In the genomic region with DNA sequence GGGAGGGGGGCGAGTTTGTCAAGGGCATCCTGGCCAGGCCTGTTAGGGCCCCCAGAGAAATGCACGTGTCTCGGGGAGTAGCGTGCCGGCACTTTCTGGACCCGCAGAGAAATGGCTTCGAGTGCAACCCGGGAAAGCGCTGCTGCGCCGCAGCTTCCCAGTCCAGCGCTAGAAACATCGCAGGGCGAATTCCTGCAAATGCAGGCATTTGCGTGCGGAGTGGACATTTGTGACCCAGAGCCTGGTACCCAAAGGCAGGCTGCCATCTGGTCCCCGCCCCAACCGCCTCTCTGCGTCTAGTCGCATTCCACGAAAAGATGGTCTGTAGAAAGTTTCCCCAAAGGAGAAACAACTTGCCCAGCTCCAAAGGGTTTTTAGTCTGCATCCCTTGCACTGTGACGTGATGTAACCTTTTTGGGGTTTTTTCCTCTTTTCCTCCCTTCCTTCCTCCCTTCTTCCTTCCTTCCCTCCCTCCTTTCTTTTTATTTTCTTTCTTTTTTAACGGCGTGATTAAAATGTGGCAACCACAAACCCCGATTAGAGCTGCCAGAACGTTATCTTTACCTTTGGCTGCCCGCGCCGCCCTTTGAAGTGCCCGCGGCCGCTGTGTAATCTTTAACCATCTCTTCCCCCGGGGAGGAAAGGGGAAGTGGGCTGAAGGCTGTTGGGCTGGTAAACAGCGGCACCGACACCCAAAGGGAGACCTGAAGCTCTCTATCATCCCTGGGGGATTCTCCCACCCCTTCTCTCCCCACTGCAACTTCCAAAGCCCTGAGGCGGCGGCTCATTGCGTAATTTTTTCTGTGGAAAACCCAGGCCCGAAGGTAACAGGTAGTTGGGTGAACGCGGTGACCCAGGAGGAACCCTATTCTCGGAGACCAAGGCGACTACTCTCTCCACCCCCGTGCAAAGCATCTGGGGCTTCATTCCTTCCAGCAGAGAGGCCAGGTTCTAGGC, we compare ENCODE assay signal across 1 cellular context.
A peak's percentile ranks its signal among the peaks of the same experiment; 100 is the strongest.
TF ChIP-seq lines count a peak whose summit lies in the region.

No MANE protein-coding gene starts in this region.

TF ChIP-seq in HEK293, 187 proteins besides CTCF, POLR2A, EP300 and RAD21 (continued from another document):
- TF ChIP-seq, protein P1, sequence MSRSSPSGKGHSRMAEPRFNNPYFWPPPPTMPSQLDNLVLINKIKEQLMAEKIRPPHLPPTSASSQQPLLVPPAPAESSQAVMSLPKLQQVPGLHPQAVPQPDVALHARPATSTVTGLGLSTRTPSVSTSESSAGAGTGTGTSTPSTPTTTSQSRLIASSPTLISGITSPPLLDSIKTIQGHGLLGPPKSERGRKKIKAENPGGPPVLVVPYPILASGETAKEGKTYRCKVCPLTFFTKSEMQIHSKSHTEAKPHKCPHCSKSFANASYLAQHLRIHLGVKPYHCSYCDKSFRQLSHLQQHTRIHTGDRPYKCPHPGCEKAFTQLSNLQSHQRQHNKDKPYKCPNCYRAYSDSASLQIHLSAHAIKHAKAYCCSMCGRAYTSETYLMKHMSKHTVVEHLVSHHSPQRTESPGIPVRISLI (tag by site-specific recombination; IDR thresholded peaks at IDR 0.05): no peak
- TF ChIP-seq ZNF335 (tag by site-specific recombination; conservative IDR thresholded peaks at IDR 0.05) (peak; percentile 78), ZNF837 (tag by site-specific recombination; IDR thresholded peaks at IDR 0.05) (no peak), ZBTB20 (tag by site-specific recombination; IDR thresholded peaks at IDR 0.05) (peak; percentile 71), ZFHX2 (tag by site-specific recombination; conservative IDR thresholded peaks at IDR 0.05) (peak; percentile 33; the same call in 1 of the 2 replicates), ZNF24 (tag by site-specific recombination; IDR thresholded peaks at IDR 0.05) (0 out of 2 replicates have a peak, but pooled peaks have one; percentile 7), IKZF3 (tag by site-specific recombination; IDR thresholded peaks at IDR 0.05) (peak; percentile 44), GLIS1 (tag by site-specific recombination; IDR thresholded peaks at IDR 0.05) (peak; percentile 12; the same call in 1 of the 2 replicates), ZNF660 (tag by site-specific recombination; IDR thresholded peaks at IDR 0.05) (no peak), ZNF366 (tag by site-specific recombination; conservative IDR thresholded peaks at IDR 0.05) (peak; percentile 99), ZNF558 (tag by site-specific recombination; IDR thresholded peaks at IDR 0.05) (peak; percentile 83), FEZF1 (tag by site-specific recombination; IDR thresholded peaks at IDR 0.05) (peak; percentile 49), ZBTB8A (tag by site-specific recombination; IDR thresholded peaks at IDR 0.05) (peak; percentile 43), ZFP69B (tag by site-specific recombination; IDR thresholded peaks at IDR 0.05) (no peak), ZBTB48 (tag by site-specific recombination; IDR thresholded peaks at IDR 0.05) (no peak), HOXA7 (CRISPR knock-in tag; IDR thresholded peaks at IDR 0.05; ENCODE audit: borderline replicate concordance) (no peak), ZNF133 (tag by site-specific recombination; IDR thresholded peaks at IDR 0.05) (no peak)
- TF ChIP-seq, protein P2, sequence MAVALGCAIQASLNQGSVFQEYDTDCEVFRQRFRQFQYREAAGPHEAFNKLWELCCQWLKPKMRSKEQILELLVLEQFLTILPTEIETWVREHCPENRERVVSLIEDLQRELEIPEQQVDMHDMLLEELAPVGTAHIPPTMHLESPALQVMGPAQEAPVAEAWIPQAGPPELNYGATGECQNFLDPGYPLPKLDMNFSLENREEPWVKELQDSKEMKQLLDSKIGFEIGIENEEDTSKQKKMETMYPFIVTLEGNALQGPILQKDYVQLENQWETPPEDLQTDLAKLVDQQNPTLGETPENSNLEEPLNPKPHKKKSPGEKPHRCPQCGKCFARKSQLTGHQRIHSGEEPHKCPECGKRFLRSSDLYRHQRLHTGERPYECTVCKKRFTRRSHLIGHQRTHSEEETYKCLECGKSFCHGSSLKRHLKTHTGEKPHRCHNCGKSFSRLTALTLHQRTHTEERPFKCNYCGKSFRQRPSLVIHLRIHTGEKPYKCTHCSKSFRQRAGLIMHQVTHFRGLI (tag by site-specific recombination; IDR thresholded peaks at IDR 0.05): peak; percentile 85
